8 cellular contexts compared by ENCODE assay signal in genomic region chr2:230124792-230125452, GRCh38. TPM values are rescaled to one million over a fixed set of nuclear protein-coding genes. Genes with fewer than 3 reads are reported as not detected.
A peak's percentile ranks its signal among the peaks of the same experiment; 100 is the strongest.
DNase-seq lines count a peak whose midpoint lies in the region; ATAC-seq and TF ChIP-seq lines count a peak whose summit lies in the region.

No MANE protein-coding gene starts in this region.

- no peak overlapping the region for H3K4me3 ChIP-seq in Peyer's patch
- H3K4me3 ChIP-seq in lower lobe of right lung: peak overlapping the region; percentile 7
- no peak overlapping the region for H3K4me3 ChIP-seq in sigmoid colon
- no peak overlapping the region for H3K4me3 ChIP-seq in Karpas-422 (ENCODE audit: low read length)

- DNase-seq in EH (ENCODE audit: low read depth) (peak; percentile 23), Peyer's patch (peak in 2 of 3 donors; percentile 56 to 65), lower lobe of right lung (peak; percentile 83), sigmoid colon (no peak), Karpas-422 (no peak), HuH-7.5 (ENCODE audit: low spot score) (no peak), NCI-H1048 (lab: John Stamatoyannopoulos, UW) (no peak)

- H4K20me1 ChIP-seq in Karpas-422 (ENCODE audit: insufficient read depth, low read depth, low read length): no peaks in the 10 kb centered on the region

- WGBS in sigmoid colon, 2 donors: 37 to 56% methylated on average over 10 of the region's 10 CpGs

- H3K27me3 ChIP-seq in Peyer's patch (no peaks in the 10 kb centered on the region), lower lobe of right lung (ENCODE audit: low read depth) (no peaks in the 10 kb centered on the region), sigmoid colon (no peaks in the 10 kb centered on the region), Karpas-422 (ENCODE audit: low read length) (no peaks in the 10 kb centered on the region)

- no peak overlapping the region for H3K4me2 ChIP-seq in Karpas-422 (ENCODE audit: low read depth, low read length, poor library complexity, severe bottlenecking)

- H3K9me3 ChIP-seq in Peyer's patch (peaks cover 0 to 2% (median 0%) of the 10 kb centered on the region in 4 donors), lower lobe of right lung (peaks cover 2% of the 10 kb centered on the region), sigmoid colon (no peaks in the 10 kb centered on the region), Karpas-422 (ENCODE audit: low read length) (no peaks in the 10 kb centered on the region)

- TF ChIP-seq CTCF in Peyer's patch (IDR thresholded peaks at IDR 0.05): no peak
- no peak for TF ChIP-seq CTCF in lower lobe of right lung (IDR thresholded peaks at IDR 0.05)
- TF ChIP-seq CTCF in sigmoid colon (IDR thresholded peaks at IDR 0.05): no peak

- ATAC-seq in HG02623 (IDR thresholded peaks at IDR 0.05; ENCODE audit: unreplicated experiment) (peak; percentile 52), lower lobe of right lung (peak; percentile 79 to 88)

- no peak for TF ChIP-seq EP300 in sigmoid colon (IDR thresholded peaks at IDR 0.05)

- H3K27ac ChIP-seq in Peyer's patch: no peak overlapping the region
- H3K27ac ChIP-seq in lower lobe of right lung: no peak overlapping the region
- no peak overlapping the region for H3K27ac ChIP-seq in sigmoid colon
- no peak overlapping the region for H3K27ac ChIP-seq in Karpas-422 (ENCODE audit: low read length)

- H3K4me1 ChIP-seq in Peyer's patch (peaks cover 0 to 9% (median 0%) of the 10 kb centered on the region in 4 donors), lower lobe of right lung (peaks cover 32% of the 10 kb centered on the region), sigmoid colon (peaks cover 0 to 16% (median 11%) of the 10 kb centered on the region in 4 donors), Karpas-422 (ENCODE audit: low read length) (no peaks in the 10 kb centered on the region)

- H3K9me2 ChIP-seq in Karpas-422 (replicated peaks; ENCODE audit: insufficient read depth, low read length): no peaks in the 10 kb centered on the region

- H3K36me3 ChIP-seq in Peyer's patch: no peaks in the 10 kb centered on the region
- H3K36me3 ChIP-seq in lower lobe of right lung: no peaks in the 10 kb centered on the region
- no peaks in the 10 kb centered on the region for H3K36me3 ChIP-seq in sigmoid colon
- no peaks in the 10 kb centered on the region for H3K36me3 ChIP-seq in Karpas-422 (ENCODE audit: insufficient read depth, low read length)

- TF ChIP-seq POLR2A in Peyer's patch (IDR thresholded peaks at IDR 0.05): no peak
- no peak for TF ChIP-seq POLR2A in sigmoid colon (IDR thresholded peaks at IDR 0.05)

- no peak overlapping the region for H2AFZ ChIP-seq in Karpas-422 (ENCODE audit: low read length)

- no peaks in the 10 kb centered on the region for H3K79me2 ChIP-seq in Karpas-422 (ENCODE audit: low read length)

- intact Hi-C loops in lower lobe of right lung (cut with DNase I): no loop called here
- intact Hi-C loops in sigmoid colon (cut with DNase I): no loop called here

- no peak overlapping the region for H3K9ac ChIP-seq in Karpas-422 (ENCODE audit: low read length)

RNA-seq across cellular contexts. Expression of gene SLC16A14, which starts 56.2 kb away (rescaled TPM):
- total RNA-seq in Peyer's patch: 1 to 10 TPM in 1 of 4 donors, under 1 TPM in 2, not detected in 1; 0.47 to 3.3 (median 0.80) TPM
- 2.2 TPM for total RNA-seq in lower lobe of right lung
- 1 to 10 TPM in 2 of 4 donors, under 1 TPM in 2; 0.68 to 1.9 (median 0.93) TPM for total RNA-seq in sigmoid colon
- polyA plus RNA-seq in sigmoid colon: 1 to 10 TPM in 1 of 3 donors, under 1 TPM in 2; 0.23 to 4.8 (median 0.60) TPM
- total RNA-seq in Karpas-422 (2014; rRNA removed; shearing (Covaris generic); ENCODE audit: low replicate concordance): 0.15 and 0.29 TPM in 2 replicates

Comparison
In these comparisons a context has a peak if more than half of its experiments do, and no peak if none do; other contexts are left out.
1. DNase-seq: peak in EH (single experiment), Peyer's patch (2 of 3) and lower lobe of right lung (single experiment); none in sigmoid colon (single experiment), Karpas-422 (single experiment), HuH-7.5 (single experiment) and NCI-H1048 (single experiment).